ENCODE assay signal across 8 cellular contexts in genomic region chr15:88834211-88834812, GRCh38. TPM values are rescaled to one million over a fixed set of nuclear protein-coding genes. Genes with fewer than 3 reads are reported as not detected.
DNase-seq lines count a peak whose midpoint lies in the region; ATAC-seq and TF ChIP-seq lines count a peak whose summit lies in the region.

No MANE protein-coding gene starts in this region.

- H3K4me1 ChIP-seq in Caco-2 (no peaks in the 10 kb centered on the region), adipocyte (ENCODE audit: control insufficient read depth, insufficient read depth, low read length) (peaks cover 23% of the 10 kb centered on the region), right cardiac atrium (ENCODE audit: control insufficient read depth, insufficient read depth, low read length) (no peaks in the 10 kb centered on the region)

- WGBS in right cardiac atrium: 35% methylated on average over 14 of the region's 14 CpGs

- intact Hi-C loops in Caco-2 (cut with micrococcal nuclease; ENCODE audit: unreplicated experiment): loop anchor here (1.0 kb wide), 1 partner anchor 177 kb away; no protein-coding TSS in a partner anchor
- intact Hi-C loops in right cardiac atrium (cut with DNase I): loop anchor here in 3 of 4 donors (1.0 to 10.0 kb wide), 4 partner anchors 177 to 210 kb away; partner anchors contain the start of gene AEN (in 1 of the 3)
- intact Hi-C loops in sciatic nerve (cut with DNase I): loop anchor here (10.0 kb wide), 1 partner anchor 210 kb away; the partner anchor contains the start of gene AEN

- H3K27ac Mint-ChIP-seq in Caco-2 (ENCODE audit: unreplicated experiment): no peak overlapping the region

- TF ChIP-seq CTCF in Caco-2 (IDR thresholded peaks at IDR 0.05; ENCODE audit: insufficient read depth in 1 of 2, low read depth in 1 of 2, low read length in 1 of 2, severe bottlenecking in 1 of 2, unreplicated experiment in 1 of 2): peak; percentile 17 to 40

- CTCF ChIA-PET in Caco-2 (lab: Charles Lee): interaction anchor here (0.6 to 2.0 kb wide), 4 partner anchors 59 to 177 kb away, joined by 3 to 9 read pairs (median 4); no protein-coding TSS in a partner anchor

- H3K36me3 ChIP-seq in Caco-2 (ENCODE audit: control insufficient read depth, insufficient read depth, low read length) (no peaks in the 10 kb centered on the region), adipocyte (ENCODE audit: control insufficient read depth, insufficient read depth, low read length, severe bottlenecking) (no peaks in the 10 kb centered on the region)

- BruUV-seq in Caco-2 (replicated peaks; lab: Mats Ljungman, UMichigan): no TSS peak

- H3K27ac ChIP-seq in right cardiac atrium (ENCODE audit: low read length): no peak overlapping the region

- H3K9me3 Mint-ChIP-seq in Caco-2 (ENCODE audit: unreplicated experiment): no peaks in the 10 kb centered on the region

- H3K27me3 Mint-ChIP-seq in Caco-2 (ENCODE audit: insufficient read depth, unreplicated experiment): no peaks in the 10 kb centered on the region

- H3K4me3 Mint-ChIP-seq in Caco-2 (ENCODE audit: unreplicated experiment): no peak overlapping the region

- H3K4me3 ChIP-seq in Caco-2 (ENCODE audit: low read depth, low read length) (no peak overlapping the region), adipocyte (ENCODE audit: low read length) (no peak overlapping the region), right cardiac atrium (ENCODE audit: low read length) (no peak overlapping the region)

- no peaks in the 10 kb centered on the region for H3K4me1 Mint-ChIP-seq in Caco-2 (ENCODE audit: low read depth, unreplicated experiment)

- POLR2A ChIA-PET in Caco-2 (lab: Charles Lee): no interaction called here

- no peaks in the 10 kb centered on the region for H3K36me3 Mint-ChIP-seq in Caco-2 (ENCODE audit: insufficient read depth, unreplicated experiment)

- H3K9ac ChIP-seq in adipocyte (ENCODE audit: low read length): no peak overlapping the region

- H3K27me3 ChIP-seq in Caco-2 (replicated peaks; ENCODE audit: control insufficient read depth, insufficient read depth, low read length) (no peaks in the 10 kb centered on the region), adipocyte (replicated peaks; ENCODE audit: control insufficient read depth, insufficient read depth, low read length) (peaks cover 13% of the 10 kb centered on the region), right cardiac atrium (ENCODE audit: control insufficient read depth, insufficient read depth) (no peaks in the 10 kb centered on the region)

- ATAC-seq in right cardiac atrium: peak; percentile 77 to 81
- peak; percentile 94 for ATAC-seq in sciatic nerve

- DNase-seq in Caco-2 (peak in 1 of 2 experiments; percentile 18), LHCN-M2 (ENCODE audit: low read depth) (peak; percentile 12), adipocyte (ENCODE audit: low read depth) (peak; percentile 71), right cardiac atrium (peak; percentile 67 to 83 (median 83)), sciatic nerve (ENCODE audit: low spot score) (peak; percentile 86), SIG-M5 treated with dmso at 0.1 percent for 504 hours (lab: John Stamatoyannopoulos, UW; ENCODE audit: unreplicated experiment) (no peak), GOT3 (lab: John Stamatoyannopoulos, UW) (no peak), GM19238 (ENCODE audit: insufficient read length, low spot score) (no peak)

- no peaks in the 10 kb centered on the region for H3K9me3 ChIP-seq in Caco-2
- H3K9me3 ChIP-seq in adipocyte (ENCODE audit: control insufficient read depth, low read length): no peaks in the 10 kb centered on the region
- no peaks in the 10 kb centered on the region for H3K9me3 ChIP-seq in right cardiac atrium (ENCODE audit: control insufficient read depth, low read length)

RNA-seq across cellular contexts. Expression of gene ACAN, which starts 31.1 kb away (rescaled TPM):
- total RNA-seq in Caco-2 (2022) (not detected in 2 replicates), LHCN-M2 (2014; rRNA removed) (under 0.01 TPM in 1 of 2 replicates, not detected in the other), right cardiac atrium (under 1 TPM; 0.14 to 0.23 (median 0.17) TPM), sciatic nerve (2.7 TPM)
- 0.04 TPM for polyA plus RNA-seq in LHCN-M2 (2012)
- 0.86 TPM for polyA plus RNA-seq in right cardiac atrium

Comparison
In these comparisons a context has a peak if more than half of its experiments do, and no peak if none do; other contexts are left out.
1. DNase-seq: peak in LHCN-M2 (single experiment), adipocyte (single experiment), right cardiac atrium (3 of 3) and sciatic nerve (single experiment); none in SIG-M5 treated with dmso at 0.1 percent for 504 hours (single experiment), GOT3 (single experiment) and GM19238 (single experiment).